ENCODE assay signal across 1 cellular context in genomic region chr1:211952299-211952698, GRCh38.
TF ChIP-seq lines count a peak whose summit lies in the region.

No MANE protein-coding gene starts in this region.

TF ChIP-seq in HCT116, 20 proteins besides CTCF, POLR2A, EP300 and RAD21 (continued from another document):
- TF ChIP-seq SP1 (IDR thresholded peaks at IDR 0.05; ENCODE audit: low read depth), result no peak
- no peak for TF ChIP-seq EGR1 (IDR thresholded peaks at IDR 0.05; ENCODE audit: low read depth)
- no peak for TF ChIP-seq POLR2AphosphoS5 (IDR thresholded peaks at IDR 0.05; ENCODE audit: low read depth, low read length)
- no peak for TF ChIP-seq FOSL1 (IDR thresholded peaks at IDR 0.05; ENCODE audit: low read depth)
- TF ChIP-seq, protein P1, sequence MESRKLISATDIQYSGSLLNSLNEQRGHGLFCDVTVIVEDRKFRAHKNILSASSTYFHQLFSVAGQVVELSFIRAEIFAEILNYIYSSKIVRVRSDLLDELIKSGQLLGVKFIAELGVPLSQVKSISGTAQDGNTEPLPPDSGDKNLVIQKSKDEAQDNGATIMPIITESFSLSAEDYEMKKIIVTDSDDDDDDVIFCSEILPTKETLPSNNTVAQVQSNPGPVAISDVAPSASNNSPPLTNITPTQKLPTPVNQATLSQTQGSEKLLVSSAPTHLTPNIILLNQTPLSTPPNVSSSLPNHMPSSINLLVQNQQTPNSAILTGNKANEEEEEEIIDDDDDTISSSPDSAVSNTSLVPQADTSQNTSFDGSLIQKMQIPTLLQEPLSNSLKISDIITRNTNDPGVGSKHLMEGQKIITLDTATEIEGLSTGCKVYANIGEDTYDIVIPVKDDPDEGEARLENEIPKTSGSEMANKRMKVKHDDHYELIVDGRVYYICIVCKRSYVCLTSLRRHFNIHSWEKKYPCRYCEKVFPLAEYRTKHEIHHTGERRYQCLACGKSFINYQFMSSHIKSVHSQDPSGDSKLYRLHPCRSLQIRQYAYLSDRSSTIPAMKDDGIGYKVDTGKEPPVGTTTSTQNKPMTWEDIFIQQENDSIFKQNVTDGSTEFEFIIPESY (IDR thresholded peaks at IDR 0.05; ENCODE audit: extremely low read depth, insufficient replicate concordance, low read length), result no peak
